ENCODE assay signal across 17 cellular contexts in the genomic region with DNA sequence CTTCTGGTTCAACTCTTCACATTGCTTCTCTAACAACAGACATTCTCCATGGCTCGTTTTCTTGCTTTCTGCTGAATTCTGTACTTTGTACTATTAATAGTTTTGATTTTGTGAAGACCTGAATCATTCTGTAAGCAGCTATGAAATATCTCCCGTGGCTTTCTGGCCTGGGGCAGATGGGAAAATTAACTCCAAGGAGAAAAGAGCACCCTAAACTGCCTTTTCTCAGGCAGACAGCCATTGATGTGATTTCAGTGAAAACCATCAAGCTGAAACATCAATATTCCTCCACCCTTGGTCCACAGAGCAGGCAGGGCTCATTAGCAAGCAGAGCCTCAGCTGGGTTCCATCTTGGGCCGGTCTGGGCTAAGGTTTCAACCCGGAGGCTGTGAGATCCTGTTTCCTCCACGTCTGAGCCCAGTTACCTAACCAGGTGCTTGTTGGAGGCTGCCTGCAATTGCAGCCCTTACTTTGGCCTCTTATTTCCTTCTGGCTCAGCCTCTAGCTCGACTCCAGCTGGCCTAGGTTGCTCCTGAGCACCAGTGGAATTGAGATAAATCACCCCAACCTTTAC. TPM values are rescaled to one million over a fixed set of nuclear protein-coding genes. Genes with fewer than 3 reads are reported as not detected.
DNase-seq lines count a peak whose midpoint lies in the region; ATAC-seq, FAIRE-seq and TF ChIP-seq lines count a peak whose summit lies in the region.
"Had no signal": no experiment of that assay in that cellular context is flagged by ENCODE, and none has a peak within 500 bp of the region (broad histone marks: within the 10 kb centered on the region; RNA-seq: fewer than 3 reads in every experiment).

No MANE protein-coding gene starts in this region.

- H2AFZ ChIP-seq in SK-N-SH (ENCODE audit: low read depth) (peak overlapping the region; percentile 53; the same call in 1 of the 2 replicates), GM12878 (ENCODE audit: control insufficient read depth, low read depth, low read length) (no peak overlapping the region), osteoblast (ENCODE audit: low read length) (peak overlapping the region; percentile 0)

- H3K4me3 ChIP-seq in SK-N-SH (ENCODE audit: low read depth in 2 of 2, low read length in 1 of 2) (no peak overlapping the region), GM12878 (no peak overlapping the region), osteoblast (ENCODE audit: insufficient read depth, low read length) (no peak overlapping the region)
- H3K4me3 ChIP-seq: sigmoid colon had no signal

- TF ChIP-seq POLR2A in GM12878 (IDR thresholded peaks at IDR 0.05; ENCODE audit: low read depth, low read length): no peak

- RAD21 ChIA-PET in GM12878 (lab: Charles Lee; ENCODE audit: unreplicated experiment): no interaction called here

- 70% methylated on average over 6 of the region's 6 CpGs for WGBS in SK-N-SH (ENCODE audit: low lambda C conversion rate)
- WGBS in GM12878 (ENCODE audit: insufficient coverage, insufficient replicate concordance, low lambda C conversion rate, missing lambda C conversion rate): 9% methylated on average over 6 of the region's 6 CpGs

- peaks cover 20% of the 10 kb centered on the region; the same call in 1 of the 2 replicates for H3K27me3 ChIP-seq in SK-N-SH (ENCODE audit: insufficient read depth)
- H3K27me3 ChIP-seq in GM12878 (replicated peaks in 1 of 2; ENCODE audit: control insufficient read depth in 2 of 2, insufficient read depth in 2 of 2, low read length in 1 of 2): peaks cover 4 to 6% of the 10 kb centered on the region in 2 experiments
- peaks cover 47% of the 10 kb centered on the region for H3K27me3 ChIP-seq in osteoblast (ENCODE audit: insufficient read depth, low read length)

- H3F3A ChIP-seq in SK-N-SH (replicated peaks; ENCODE audit: insufficient read depth): no peaks in the 10 kb centered on the region

- no peak for TF ChIP-seq CTCF in SK-N-SH (IDR thresholded peaks at IDR 0.05)
- no peak for TF ChIP-seq CTCF in GM12878 (IDR thresholded peaks at IDR 0.05 in 2 of 3, conservative IDR thresholded peaks at IDR 0.05 in 1 of 3; ENCODE audit: control insufficient read depth in 2 of 3, extremely low read depth in 1 of 3, insufficient read depth in 1 of 3, low read depth in 3 of 3, low read length in 3 of 3)
- TF ChIP-seq CTCF in osteoblast (IDR thresholded peaks at IDR 0.05; ENCODE audit: extremely low read depth, low read depth, low read length): no peak

- no peaks in the 10 kb centered on the region for H3K9me2 ChIP-seq in SK-N-SH

- POLR2A ChIA-PET in SK-N-SH (lab: Yijun Ruan, JAX): no interaction called here
- POLR2A ChIA-PET in GM12878 (lab: Charles Lee): interaction anchor here (0.7 kb wide), 1 partner anchor 26 kb away, joined by 3 read pairs; no protein-coding TSS in a partner anchor

- H3K4me1 ChIP-seq in SK-N-SH (ENCODE audit: control insufficient read depth in 1 of 2, insufficient read depth in 2 of 2, low read depth in 1 of 2, low read length in 1 of 2) (peaks cover 0 to 10% of the 10 kb centered on the region in 2 experiments; a peak in 2 of 4 replicates), GM12878 (ENCODE audit: control insufficient read depth, insufficient read depth, low read length) (no peaks in the 10 kb centered on the region), osteoblast (ENCODE audit: insufficient read depth, low read length) (no peaks in the 10 kb centered on the region)
- H3K4me1 ChIP-seq: sigmoid colon had no signal

- TF ChIP-seq RAD21 in SK-N-SH (IDR thresholded peaks at IDR 0.05; ENCODE audit: low read length) (no peak), GM12878 (IDR thresholded peaks at IDR 0.05; ENCODE audit: insufficient read depth, low read depth, low read length) (no peak)

- H3K4me2 ChIP-seq in SK-N-SH: no peak overlapping the region
- H3K4me2 ChIP-seq in GM12878 (ENCODE audit: control insufficient read depth, insufficient read depth): no peak overlapping the region
- no peak overlapping the region for H3K4me2 ChIP-seq in osteoblast (ENCODE audit: insufficient read depth, low read length)

- no TSS peak for BruUV-seq in GM12878 (replicated peaks; lab: Mats Ljungman, UMichigan)

- intact Hi-C loops in GM12878 (cut with micrococcal nuclease; ENCODE audit: unreplicated experiment): no loop called here

- no peaks in the 10 kb centered on the region for H3K79me2 ChIP-seq in SK-N-SH (ENCODE audit: insufficient read depth)
- H3K79me2 ChIP-seq in GM12878 (ENCODE audit: control insufficient read depth, insufficient read depth, low read length): no peaks in the 10 kb centered on the region
- no peaks in the 10 kb centered on the region for H3K79me2 ChIP-seq in osteoblast (ENCODE audit: insufficient read depth, low read length)

- TF ChIP-seq EP300 in SK-N-SH (IDR thresholded peaks at IDR 0.05; ENCODE audit: borderline replicate concordance in 1 of 2, low read depth in 1 of 2, low read length in 1 of 2) (no peak), GM12878 (IDR thresholded peaks at IDR 0.05; ENCODE audit: borderline replicate concordance in 1 of 2, control insufficient read depth in 1 of 2, low read depth in 2 of 2, low read length in 2 of 2) (no peak)

- SMC1A ChIA-PET in GM12878 (lab: Charles Lee; ENCODE audit: uncharacterized antibody, unreplicated experiment): interaction anchor here (0.6 to 1.3 kb wide), 3 partner anchors 36 to 320 kb away, joined by 3 to 4 read pairs (median 3); no protein-coding TSS in a partner anchor

- H3K36me3 ChIP-seq in SK-N-SH (replicated peaks in 1 of 2; ENCODE audit: control insufficient read depth in 1 of 2, insufficient read depth in 2 of 2, low read length in 1 of 2): no peaks in the 10 kb centered on the region
- no peaks in the 10 kb centered on the region for H3K36me3 ChIP-seq in GM12878 (ENCODE audit: control insufficient read depth in 2 of 2, insufficient read depth in 2 of 2, low read length in 1 of 2)
- H3K36me3 ChIP-seq in osteoblast (ENCODE audit: insufficient read depth, low read length): no peaks in the 10 kb centered on the region
- H3K36me3 ChIP-seq: neutrophil, sigmoid colon had no signal

- H3K9me3 ChIP-seq in SK-N-SH (no peaks in the 10 kb centered on the region), GM12878 (replicated peaks; ENCODE audit: control insufficient read depth, insufficient read depth, low read length) (no peaks in the 10 kb centered on the region), osteoblast (ENCODE audit: low read depth, low read length) (no peaks in the 10 kb centered on the region)
- H3K9me3 ChIP-seq: neutrophil, sigmoid colon had no signal

- in situ Hi-C loops in GM12878 (cut with MboI): no loop called here

- H3K9ac ChIP-seq in SK-N-SH: no peak overlapping the region
- H3K9ac ChIP-seq in GM12878 (ENCODE audit: control insufficient read depth, insufficient read depth, low read length): no peak overlapping the region

- CTCF ChIA-PET in SK-N-SH (lab: Yijun Ruan, JAX): interaction anchor here (1.0 to 2.1 kb wide), 5 partner anchors 16 to 36 kb away, joined by 3 to 8 read pairs (median 3); no protein-coding TSS in a partner anchor
- CTCF ChIA-PET in GM12878 (lab: Yijun Ruan, JAX): no interaction called here

- H4K20me1 ChIP-seq in SK-N-SH (ENCODE audit: insufficient read depth) (no peaks in the 10 kb centered on the region), GM12878 (ENCODE audit: control insufficient read depth, insufficient read depth) (no peaks in the 10 kb centered on the region; the same call in 1 of the 2 replicates), osteoblast (ENCODE audit: insufficient read depth, low read length) (no peaks in the 10 kb centered on the region)

- no peak overlapping the region for H3K27ac ChIP-seq in SK-N-SH (ENCODE audit: low read depth in 2 of 2, low read length in 1 of 2)
- H3K27ac ChIP-seq in GM12878 (ENCODE audit: control insufficient read depth, insufficient read depth): no peak overlapping the region
- H3K27ac ChIP-seq in osteoblast (ENCODE audit: low read depth, low read length): no peak overlapping the region
- H3K27ac ChIP-seq: neutrophil, sigmoid colon had no signal

- ATAC-seq in SK-N-SH treated with all-trans-retinoic acid at 6 μM for 48 hours (no peak), GM12878 (peak; percentile 28; the same call in 2 of the 3 replicates), GM18519 (IDR thresholded peaks at IDR 0.05; ENCODE audit: low FRiP score, unreplicated experiment) (no peak)

- DNase-seq in SK-N-SH (no peak), NCI-H2107 (lab: John Stamatoyannopoulos, UW) (peak; percentile 76), GM12878 (ENCODE audit: low read depth, low spot score) (no peak), osteoblast (ENCODE audit: insufficient read length, low spot score, missing footprints) (no peak), activated gamma-delta T cell treated with Interleukin-2 at 50 U/mL for 16 hours (no peak)
- no peak for DNase-seq in effector CD8-positive, alpha-beta T cell (lab: John Stamatoyannopoulos, UW)
- DNase-seq: activated CD4-positive, alpha-beta T cell treated with anti-CD3 and anti-CD28 coated beads, Interleukin-2, amount 10 ng/mL, durations not matched to agents 24 days and 14 days; GF-D8; HCEC 1CT; kidney glomerular epithelial cell; midbrain; NCI-H226; sigmoid colon; stimulated activated CD4-positive, alpha-beta T cell treated with anti-CD3 and anti-CD28 coated beads, Interleukin-4, amount 100 ng/mL, for 4 hours had no signal

- no peak for FAIRE-seq in GM12878 (lab: Jason Lieb, UNC)

TF ChIP-seq in GM12878, 131 proteins besides CTCF, POLR2A, EP300 and RAD21 (continues in another document):
- TF ChIP-seq NFYA (IDR thresholded peaks at IDR 0.05; ENCODE audit: borderline replicate concordance, low read depth, low read length) (no peak), EED (IDR thresholded peaks at IDR 0.05; ENCODE audit: low read depth) (no peak)

RNA-seq across cellular contexts. Expression of a gene that starts 21.1 kb away (rescaled TPM):
- polyA plus RNA-seq in SK-N-SH (2012; rRNA removed) (30.6 and 32.7 TPM in 2 replicates), GM12878 (2011; rRNA removed) (69.6 and 85.0 TPM in 2 replicates), GM12878 (2014; fragmentation: Illumina TruSeq; extraction: Trizol) (51.0 and 60.9 TPM in 2 replicates), GM12878 (2014; fragmentation: Nextera tagmentation; extraction: Ambion mirVana) (10 to 100 TPM; 19.4 to 20.2 TPM), GM12878 (2014; rRNA removed) (39.1 and 43.7 TPM in 2 replicates), GM12878 (2016; fragmentation: Nextera tagmentation; extraction: Ambion mirVana) (10 to 100 TPM; 48.3 to 49.4 TPM)
- polyA plus RNA-seq in SK-N-SH (2012; cell fraction: cytosol; rRNA removed): 27.1 and 28.1 TPM in 2 replicates
- polyA plus RNA-seq in SK-N-SH (2012; cell fraction: nucleus; rRNA removed): 56.9 and 84.1 TPM in 2 replicates
- 74.5 and 78.5 TPM in 2 replicates for total RNA-seq in GM12878 (2013; cell fraction: nucleolus; rRNA removed)
- total RNA-seq in GM12878 (2014; rRNA removed) (25.5 and 28.8 TPM in 2 replicates), GM12878 (2014; rRNA removed; fragmentation: Illumina TruSeq; extraction: Trizol) (29.5 and 31.6 TPM in 2 replicates), GM12878 (2021) (34.4 and 37.9 TPM in 2 replicates), osteoblast (7.6 and 8.0 TPM in 2 replicates)
- polyA plus RNA-seq in GM12878 (2011; ENCODE audit: low read depth): 25.2 TPM
- polyA plus RNA-seq in GM12878 (2011; cell fraction: cytosol; rRNA removed): 35.5 and 37.7 TPM in 2 replicates
- polyA plus RNA-seq in GM12878 (2011; cell fraction: nucleus; rRNA removed): 144 and 148 TPM in 2 replicates
- polyA plus RNA-seq in GM12878 (2012): 30.3 and 38.2 TPM in 2 replicates
- 34.8 and 35.1 TPM in 2 replicates for polyA minus RNA-seq in GM12878 (2011; rRNA and poly(A)+ RNA removed)
- polyA minus RNA-seq in GM12878 (2011; cell fraction: cytosol; rRNA and poly(A)+ RNA removed): 13.8 and 17.4 TPM in 2 replicates
- polyA minus RNA-seq in GM12878 (2011; cell fraction: nucleus; rRNA and poly(A)+ RNA removed): 33.6 and 47.6 TPM in 2 replicates
